Comparison of ENCODE assay signal across 1 cellular context in the genomic region with DNA sequence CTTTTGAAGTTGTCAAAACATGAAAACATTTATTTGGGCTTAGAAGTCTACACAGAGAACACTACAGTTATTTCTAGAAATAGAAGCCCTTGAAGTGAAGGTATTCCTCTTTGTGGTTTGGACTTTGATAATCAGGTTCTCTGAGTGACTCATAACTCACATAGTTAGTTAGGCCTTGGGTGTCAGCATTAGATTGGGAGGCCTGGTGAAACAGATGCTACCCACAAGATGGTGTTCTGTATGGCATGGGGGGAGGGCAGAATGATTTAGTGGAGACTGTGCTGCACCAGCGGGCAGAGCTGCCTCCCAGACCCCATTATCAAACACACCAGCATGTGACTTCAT.
TF ChIP-seq lines count a peak whose summit lies in the region.

No MANE protein-coding gene starts in this region.

TF ChIP-seq in GM12878, 131 proteins besides CTCF, POLR2A, EP300 and RAD21 (continued from another document and continues in another):
- TF ChIP-seq, protein P1, sequence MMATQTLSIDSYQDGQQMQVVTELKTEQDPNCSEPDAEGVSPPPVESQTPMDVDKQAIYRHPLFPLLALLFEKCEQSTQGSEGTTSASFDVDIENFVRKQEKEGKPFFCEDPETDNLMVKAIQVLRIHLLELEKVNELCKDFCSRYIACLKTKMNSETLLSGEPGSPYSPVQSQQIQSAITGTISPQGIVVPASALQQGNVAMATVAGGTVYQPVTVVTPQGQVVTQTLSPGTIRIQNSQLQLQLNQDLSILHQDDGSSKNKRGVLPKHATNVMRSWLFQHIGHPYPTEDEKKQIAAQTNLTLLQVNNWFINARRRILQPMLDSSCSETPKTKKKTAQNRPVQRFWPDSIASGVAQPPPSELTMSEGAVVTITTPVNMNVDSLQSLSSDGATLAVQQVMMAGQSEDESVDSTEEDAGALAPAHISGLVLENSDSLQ (IDR thresholded peaks at IDR 0.05): peak; percentile 52; the same call in 1 of the 2 replicates
- TF ChIP-seq SPI1 (IDR thresholded peaks at IDR 0.05; ENCODE audit: borderline replicate concordance, insufficient read depth, low read depth, low read length) (no peak), RUNX3 (IDR thresholded peaks at IDR 0.05; ENCODE audit: low read length) (peak; percentile 98), NFYA (IDR thresholded peaks at IDR 0.05; ENCODE audit: borderline replicate concordance, low read depth, low read length) (no peak), CHD1 (IDR thresholded peaks at IDR 0.05; ENCODE audit: low read depth, low read length) (no peak), MYC (IDR thresholded peaks at IDR 0.05; ENCODE audit: insufficient read depth, insufficient read length, insufficient replicate concordance, low read length, severe bottlenecking) (no peak), NBN (IDR thresholded peaks at IDR 0.05) (peak; percentile 73), CREM (IDR thresholded peaks at IDR 0.05; ENCODE audit: low read depth) (peak; percentile 78), CREB1 (IDR thresholded peaks at IDR 0.05; ENCODE audit: low read depth) (peak; percentile 60; the same call in 1 of the 2 replicates), NR2F1 (conservative IDR thresholded peaks at IDR 0.05) (peak; percentile 73), YBX1 (IDR thresholded peaks at IDR 0.05) (no peak), LARP7 (IDR thresholded peaks at IDR 0.05) (no peak), SRF (IDR thresholded peaks at IDR 0.05; ENCODE audit: low read depth in 2 of 2, low read length in 2 of 2) (no peak), JUNB (IDR thresholded peaks at IDR 0.05) (peak; percentile 92), RB1 (IDR thresholded peaks at IDR 0.05; ENCODE audit: borderline replicate concordance) (no peak), NFIC (IDR thresholded peaks at IDR 0.05; ENCODE audit: low read depth, low read length) (peak; percentile 95), ZBED1 (IDR thresholded peaks at IDR 0.05; ENCODE audit: borderline replicate concordance) (peak; percentile 71; the same call in 1 of the 2 replicates), PML (IDR thresholded peaks at IDR 0.05; ENCODE audit: low read length) (0 out of 2 replicates have a peak, but pooled peaks have one; percentile 29), MTA2 (IDR thresholded peaks at IDR 0.05; ENCODE audit: low read depth) (peak; percentile 96), FOXM1 (IDR thresholded peaks at IDR 0.05; ENCODE audit: low read depth, low read length) (peak; percentile 86), CHD2 (IDR thresholded peaks at IDR 0.05; ENCODE audit: borderline replicate concordance, low read depth, low read length) (peak; percentile 44; the same call in 1 of the 2 replicates), MXI1 (IDR thresholded peaks at IDR 0.05; ENCODE audit: low read depth, low read length) (no peak), MEF2B (IDR thresholded peaks at IDR 0.05; ENCODE audit: partially characterized antibody, poor library complexity, severe bottlenecking) (peak; percentile 85), PAX8 (IDR thresholded peaks at IDR 0.05) (no peak), TCF3 (IDR thresholded peaks at IDR 0.05; ENCODE audit: borderline replicate concordance, insufficient read depth, low read depth, low read length) (0 out of 2 replicates have a peak, but pooled peaks have one; percentile 10), STAT1 (conservative IDR thresholded peaks at IDR 0.05) (no peak), SMAD5 (IDR thresholded peaks at IDR 0.05; ENCODE audit: low read depth) (no peak), ZNF622 (IDR thresholded peaks at IDR 0.05) (no peak), ATF7 (IDR thresholded peaks at IDR 0.05; ENCODE audit: low read depth) (peak; percentile 80; the same call in 1 of the 2 replicates)
- TF ChIP-seq, protein P2, sequence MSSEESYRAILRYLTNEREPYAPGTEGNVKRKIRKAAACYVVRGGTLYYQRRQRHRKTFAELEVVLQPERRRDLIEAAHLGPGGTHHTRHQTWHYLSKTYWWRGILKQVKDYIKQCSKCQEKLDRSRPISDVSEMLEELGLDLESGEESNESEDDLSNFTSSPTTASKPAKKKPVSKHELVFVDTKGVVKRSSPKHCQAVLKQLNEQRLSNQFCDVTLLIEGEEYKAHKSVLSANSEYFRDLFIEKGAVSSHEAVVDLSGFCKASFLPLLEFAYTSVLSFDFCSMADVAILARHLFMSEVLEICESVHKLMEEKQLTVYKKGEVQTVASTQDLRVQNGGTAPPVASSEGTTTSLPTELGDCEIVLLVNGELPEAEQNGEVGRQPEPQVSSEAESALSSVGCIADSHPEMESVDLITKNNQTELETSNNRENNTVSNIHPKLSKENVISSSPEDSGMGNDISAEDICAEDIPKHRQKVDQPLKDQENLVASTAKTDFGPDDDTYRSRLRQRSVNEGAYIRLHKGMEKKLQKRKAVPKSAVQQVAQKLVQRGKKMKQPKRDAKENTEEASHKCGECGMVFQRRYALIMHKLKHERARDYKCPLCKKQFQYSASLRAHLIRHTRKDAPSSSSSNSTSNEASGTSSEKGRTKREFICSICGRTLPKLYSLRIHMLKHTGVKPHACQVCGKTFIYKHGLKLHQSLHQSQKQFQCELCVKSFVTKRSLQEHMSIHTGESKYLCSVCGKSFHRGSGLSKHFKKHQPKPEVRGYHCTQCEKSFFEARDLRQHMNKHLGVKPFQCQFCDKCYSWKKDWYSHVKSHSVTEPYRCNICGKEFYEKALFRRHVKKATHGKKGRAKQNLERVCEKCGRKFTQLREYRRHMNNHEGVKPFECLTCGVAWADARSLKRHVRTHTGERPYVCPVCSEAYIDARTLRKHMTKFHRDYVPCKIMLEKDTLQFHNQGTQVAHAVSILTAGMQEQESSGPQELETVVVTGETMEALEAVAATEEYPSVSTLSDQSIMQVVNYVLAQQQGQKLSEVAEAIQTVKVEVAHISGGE (CRISPR knock-in tag; IDR thresholded peaks at IDR 0.05): no peak
- TF ChIP-seq, protein P3, sequence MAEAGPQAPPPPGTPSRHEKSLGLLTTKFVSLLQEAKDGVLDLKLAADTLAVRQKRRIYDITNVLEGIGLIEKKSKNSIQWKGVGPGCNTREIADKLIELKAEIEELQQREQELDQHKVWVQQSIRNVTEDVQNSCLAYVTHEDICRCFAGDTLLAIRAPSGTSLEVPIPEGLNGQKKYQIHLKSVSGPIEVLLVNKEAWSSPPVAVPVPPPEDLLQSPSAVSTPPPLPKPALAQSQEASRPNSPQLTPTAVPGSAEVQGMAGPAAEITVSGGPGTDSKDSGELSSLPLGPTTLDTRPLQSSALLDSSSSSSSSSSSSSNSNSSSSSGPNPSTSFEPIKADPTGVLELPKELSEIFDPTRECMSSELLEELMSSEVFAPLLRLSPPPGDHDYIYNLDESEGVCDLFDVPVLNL (IDR thresholded peaks at IDR 0.05; ENCODE audit: low read depth, low read length): no peak
- TF ChIP-seq, protein P4, sequence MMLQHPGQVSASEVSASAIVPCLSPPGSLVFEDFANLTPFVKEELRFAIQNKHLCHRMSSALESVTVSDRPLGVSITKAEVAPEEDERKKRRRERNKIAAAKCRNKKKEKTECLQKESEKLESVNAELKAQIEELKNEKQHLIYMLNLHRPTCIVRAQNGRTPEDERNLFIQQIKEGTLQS (IDR thresholded peaks at IDR 0.05; ENCODE audit: borderline replicate concordance, extremely low read depth, low read depth, low read length): no peak
- TF ChIP-seq, protein P5, sequence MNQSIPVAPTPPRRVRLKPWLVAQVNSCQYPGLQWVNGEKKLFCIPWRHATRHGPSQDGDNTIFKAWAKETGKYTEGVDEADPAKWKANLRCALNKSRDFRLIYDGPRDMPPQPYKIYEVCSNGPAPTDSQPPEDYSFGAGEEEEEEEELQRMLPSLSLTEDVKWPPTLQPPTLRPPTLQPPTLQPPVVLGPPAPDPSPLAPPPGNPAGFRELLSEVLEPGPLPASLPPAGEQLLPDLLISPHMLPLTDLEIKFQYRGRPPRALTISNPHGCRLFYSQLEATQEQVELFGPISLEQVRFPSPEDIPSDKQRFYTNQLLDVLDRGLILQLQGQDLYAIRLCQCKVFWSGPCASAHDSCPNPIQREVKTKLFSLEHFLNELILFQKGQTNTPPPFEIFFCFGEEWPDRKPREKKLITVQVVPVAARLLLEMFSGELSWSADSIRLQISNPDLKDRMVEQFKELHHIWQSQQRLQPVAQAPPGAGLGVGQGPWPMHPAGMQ (IDR thresholded peaks at IDR 0.05; ENCODE audit: borderline replicate concordance): no peak
- TF ChIP-seq, protein P6, sequence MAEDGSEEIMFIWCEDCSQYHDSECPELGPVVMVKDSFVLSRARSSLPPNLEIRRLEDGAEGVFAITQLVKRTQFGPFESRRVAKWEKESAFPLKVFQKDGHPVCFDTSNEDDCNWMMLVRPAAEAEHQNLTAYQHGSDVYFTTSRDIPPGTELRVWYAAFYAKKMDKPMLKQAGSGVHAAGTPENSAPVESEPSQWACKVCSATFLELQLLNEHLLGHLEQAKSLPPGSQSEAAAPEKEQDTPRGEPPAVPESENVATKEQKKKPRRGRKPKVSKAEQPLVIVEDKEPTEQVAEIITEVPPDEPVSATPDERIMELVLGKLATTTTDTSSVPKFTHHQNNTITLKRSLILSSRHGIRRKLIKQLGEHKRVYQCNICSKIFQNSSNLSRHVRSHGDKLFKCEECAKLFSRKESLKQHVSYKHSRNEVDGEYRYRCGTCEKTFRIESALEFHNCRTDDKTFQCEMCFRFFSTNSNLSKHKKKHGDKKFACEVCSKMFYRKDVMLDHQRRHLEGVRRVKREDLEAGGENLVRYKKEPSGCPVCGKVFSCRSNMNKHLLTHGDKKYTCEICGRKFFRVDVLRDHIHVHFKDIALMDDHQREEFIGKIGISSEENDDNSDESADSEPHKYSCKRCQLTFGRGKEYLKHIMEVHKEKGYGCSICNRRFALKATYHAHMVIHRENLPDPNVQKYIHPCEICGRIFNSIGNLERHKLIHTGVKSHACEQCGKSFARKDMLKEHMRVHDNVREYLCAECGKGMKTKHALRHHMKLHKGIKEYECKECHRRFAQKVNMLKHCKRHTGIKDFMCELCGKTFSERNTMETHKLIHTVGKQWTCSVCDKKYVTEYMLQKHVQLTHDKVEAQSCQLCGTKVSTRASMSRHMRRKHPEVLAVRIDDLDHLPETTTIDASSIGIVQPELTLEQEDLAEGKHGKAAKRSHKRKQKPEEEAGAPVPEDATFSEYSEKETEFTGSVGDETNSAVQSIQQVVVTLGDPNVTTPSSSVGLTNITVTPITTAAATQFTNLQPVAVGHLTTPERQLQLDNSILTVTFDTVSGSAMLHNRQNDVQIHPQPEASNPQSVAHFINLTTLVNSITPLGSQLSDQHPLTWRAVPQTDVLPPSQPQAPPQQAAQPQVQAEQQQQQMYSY (CRISPR knock-in tag; IDR thresholded peaks at IDR 0.05): no peak
- TF ChIP-seq, protein P7, sequence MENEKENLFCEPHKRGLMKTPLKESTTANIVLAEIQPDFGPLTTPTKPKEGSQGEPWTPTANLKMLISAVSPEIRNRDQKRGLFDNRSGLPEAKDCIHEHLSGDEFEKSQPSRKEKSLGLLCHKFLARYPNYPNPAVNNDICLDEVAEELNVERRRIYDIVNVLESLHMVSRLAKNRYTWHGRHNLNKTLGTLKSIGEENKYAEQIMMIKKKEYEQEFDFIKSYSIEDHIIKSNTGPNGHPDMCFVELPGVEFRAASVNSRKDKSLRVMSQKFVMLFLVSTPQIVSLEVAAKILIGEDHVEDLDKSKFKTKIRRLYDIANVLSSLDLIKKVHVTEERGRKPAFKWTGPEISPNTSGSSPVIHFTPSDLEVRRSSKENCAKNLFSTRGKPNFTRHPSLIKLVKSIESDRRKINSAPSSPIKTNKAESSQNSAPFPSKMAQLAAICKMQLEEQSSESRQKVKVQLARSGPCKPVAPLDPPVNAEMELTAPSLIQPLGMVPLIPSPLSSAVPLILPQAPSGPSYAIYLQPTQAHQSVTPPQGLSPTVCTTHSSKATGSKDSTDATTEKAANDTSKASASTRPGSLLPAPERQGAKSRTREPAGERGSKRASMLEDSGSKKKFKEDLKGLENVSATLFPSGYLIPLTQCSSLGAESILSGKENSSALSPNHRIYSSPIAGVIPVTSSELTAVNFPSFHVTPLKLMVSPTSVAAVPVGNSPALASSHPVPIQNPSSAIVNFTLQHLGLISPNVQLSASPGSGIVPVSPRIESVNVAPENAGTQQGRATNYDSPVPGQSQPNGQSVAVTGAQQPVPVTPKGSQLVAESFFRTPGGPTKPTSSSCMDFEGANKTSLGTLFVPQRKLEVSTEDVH (IDR thresholded peaks at IDR 0.05; ENCODE audit: low read depth, partially characterized antibody): peak; percentile 25
- TF ChIP-seq, protein P8, sequence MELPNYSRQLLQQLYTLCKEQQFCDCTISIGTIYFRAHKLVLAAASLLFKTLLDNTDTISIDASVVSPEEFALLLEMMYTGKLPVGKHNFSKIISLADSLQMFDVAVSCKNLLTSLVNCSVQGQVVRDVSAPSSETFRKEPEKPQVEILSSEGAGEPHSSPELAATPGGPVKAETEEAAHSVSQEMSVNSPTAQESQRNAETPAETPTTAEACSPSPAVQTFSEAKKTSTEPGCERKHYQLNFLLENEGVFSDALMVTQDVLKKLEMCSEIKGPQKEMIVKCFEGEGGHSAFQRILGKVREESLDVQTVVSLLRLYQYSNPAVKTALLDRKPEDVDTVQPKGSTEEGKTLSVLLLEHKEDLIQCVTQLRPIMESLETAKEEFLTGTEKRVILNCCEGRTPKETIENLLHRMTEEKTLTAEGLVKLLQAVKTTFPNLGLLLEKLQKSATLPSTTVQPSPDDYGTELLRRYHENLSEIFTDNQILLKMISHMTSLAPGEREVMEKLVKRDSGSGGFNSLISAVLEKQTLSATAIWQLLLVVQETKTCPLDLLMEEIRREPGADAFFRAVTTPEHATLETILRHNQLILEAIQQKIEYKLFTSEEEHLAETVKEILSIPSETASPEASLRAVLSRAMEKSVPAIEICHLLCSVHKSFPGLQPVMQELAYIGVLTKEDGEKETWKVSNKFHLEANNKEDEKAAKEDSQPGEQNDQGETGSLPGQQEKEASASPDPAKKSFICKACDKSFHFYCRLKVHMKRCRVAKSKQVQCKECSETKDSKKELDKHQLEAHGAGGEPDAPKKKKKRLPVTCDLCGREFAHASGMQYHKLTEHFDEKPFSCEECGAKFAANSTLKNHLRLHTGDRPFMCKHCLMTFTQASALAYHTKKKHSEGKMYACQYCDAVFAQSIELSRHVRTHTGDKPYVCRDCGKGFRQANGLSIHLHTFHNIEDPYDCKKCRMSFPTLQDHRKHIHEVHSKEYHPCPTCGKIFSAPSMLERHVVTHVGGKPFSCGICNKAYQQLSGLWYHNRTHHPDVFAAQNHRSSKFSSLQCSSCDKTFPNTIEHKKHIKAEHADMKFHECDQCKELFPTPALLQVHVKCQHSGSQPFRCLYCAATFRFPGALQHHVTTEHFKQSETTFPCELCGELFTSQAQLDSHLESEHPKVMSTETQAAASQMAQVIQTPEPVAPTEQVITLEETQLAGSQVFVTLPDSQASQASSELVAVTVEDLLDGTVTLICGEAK (IDR thresholded peaks at IDR 0.05; ENCODE audit: borderline replicate concordance): no peak
